ENCODE assay signal across 8 cellular contexts in genomic region chr2:43269074-43269572, GRCh38. TPM values are rescaled to one million over a fixed set of nuclear protein-coding genes. Genes with fewer than 3 reads are reported as not detected.
A peak's percentile ranks its signal among the peaks of the same experiment; 100 is the strongest.
DNase-seq lines count a peak whose midpoint lies in the region; ATAC-seq and TF ChIP-seq lines count a peak whose summit lies in the region.

No MANE protein-coding gene starts in this region.

- no peaks in the 10 kb centered on the region for H3K79me2 ChIP-seq in SK-N-SH (ENCODE audit: insufficient read depth)

- no peaks in the 10 kb centered on the region for H3K9me3 ChIP-seq in SK-N-SH
- no peaks in the 10 kb centered on the region for H3K9me3 ChIP-seq in gastroesophageal sphincter

- peak; percentile 98 for DNase-seq in ELR (ENCODE audit: low read depth)
- peak; percentile 77 for DNase-seq in SK-N-SH
- peak; percentile 98 for DNase-seq in posterior vena cava (ENCODE audit: low spot score)
- no peak for DNase-seq in NK-92 (lab: John Stamatoyannopoulos, UW; ENCODE audit: unreplicated experiment)
- no peak for DNase-seq in stimulated activated CD4-positive, alpha-beta T cell treated with anti-CD3 and anti-CD28 coated beads, Interleukin-4, amount 100 ng/mL, for 24 hours
- DNase-seq in NCI-H2081 treated with DMSO at 0.1 percent for 48 hours (lab: John Stamatoyannopoulos, UW) = no peak

- peaks cover 17% of the 10 kb centered on the region for H3F3A ChIP-seq in SK-N-SH (replicated peaks; ENCODE audit: insufficient read depth)

- H4K20me1 ChIP-seq in SK-N-SH (ENCODE audit: insufficient read depth) = no peaks in the 10 kb centered on the region

- TF ChIP-seq EP300 in SK-N-SH (IDR thresholded peaks at IDR 0.05; ENCODE audit: borderline replicate concordance in 1 of 2, low read depth in 1 of 2, low read length in 1 of 2) = peak; percentile 60 to 73; a peak in 2 of 4 replicates
- no peak for TF ChIP-seq EP300 in gastroesophageal sphincter (IDR thresholded peaks at IDR 0.05)

- H3K27me3 ChIP-seq in SK-N-SH (ENCODE audit: insufficient read depth) = no peaks in the 10 kb centered on the region
- no peaks in the 10 kb centered on the region for H3K27me3 ChIP-seq in gastroesophageal sphincter

- H3K36me3 ChIP-seq in SK-N-SH (replicated peaks in 1 of 2; ENCODE audit: control insufficient read depth in 1 of 2, insufficient read depth in 2 of 2, low read length in 1 of 2) = no peaks in the 10 kb centered on the region
- no peaks in the 10 kb centered on the region for H3K36me3 ChIP-seq in gastroesophageal sphincter

- intact Hi-C loops in posterior vena cava (cut with DNase I) = loop anchor here in 1 of 2 donors (10.0 kb wide), 1 partner anchor 196 kb away; no protein-coding TSS in a partner anchor

- ATAC-seq in gastroesophageal sphincter (peak; percentile 86), HG02623 (IDR thresholded peaks at IDR 0.05; ENCODE audit: unreplicated experiment) (no peak)

- peak overlapping the region; percentile 47 for H3K4me2 ChIP-seq in SK-N-SH

- H3K4me3 ChIP-seq in SK-N-SH (ENCODE audit: low read depth in 2 of 2, low read length in 1 of 2) (no peak overlapping the region), gastroesophageal sphincter (peak overlapping the region in 1 of 2 donors; percentile 16)

- 65% methylated on average over 11 of the region's 14 CpGs for WGBS in SK-N-SH (ENCODE audit: low lambda C conversion rate)
- 40 to 60% methylated on average over 1 to 5 of the region's 14 CpGs for WGBS in gastroesophageal sphincter (ENCODE audit: low coverage in 1 of 2), 2 donors

- H2AFZ ChIP-seq in SK-N-SH (ENCODE audit: low read depth) = no peak overlapping the region

- TF ChIP-seq CTCF in SK-N-SH (IDR thresholded peaks at IDR 0.05) = peak; percentile 38; the same call in 1 of the 2 replicates
- TF ChIP-seq CTCF in gastroesophageal sphincter (IDR thresholded peaks at IDR 0.05) = peak in 1 of 4 experiments; percentile 4

- H3K4me1 ChIP-seq in SK-N-SH (ENCODE audit: control insufficient read depth in 1 of 2, insufficient read depth in 2 of 2, low read depth in 1 of 2, low read length in 1 of 2) (peaks cover 31 to 73% of the 10 kb centered on the region in 2 experiments), gastroesophageal sphincter (peaks cover 6 to 81% (median 41%) of the 10 kb centered on the region in 3 donors)

- TF ChIP-seq POLR2A in gastroesophageal sphincter (IDR thresholded peaks at IDR 0.05) = no peak

- H3K27ac ChIP-seq in SK-N-SH (ENCODE audit: low read depth in 2 of 2, low read length in 1 of 2) (peak overlapping the region; percentile 54 to 99), gastroesophageal sphincter (peak overlapping the region; percentile 6 to 88 (median 82))

- no peaks in the 10 kb centered on the region for H3K9me2 ChIP-seq in SK-N-SH

- POLR2A ChIA-PET in SK-N-SH (lab: Yijun Ruan, JAX) = interaction anchor here (1.0 to 1.1 kb wide), 4 partner anchors 8 to 44 kb away, joined by 3 to 11 read pairs (median 4); no protein-coding TSS in a partner anchor

- CTCF ChIA-PET in SK-N-SH (lab: Yijun Ruan, JAX) = interaction anchor here (0.6 to 7.4 kb wide), 10 partner anchors 9 to 1387 kb away, joined by 3 to 61 read pairs (median 4); partner anchors contain the start of gene ZFP36L2

- peak; percentile 47 for TF ChIP-seq RAD21 in SK-N-SH (IDR thresholded peaks at IDR 0.05; ENCODE audit: low read length)

- 0 out of 2 replicates have a peak overlapping the region, but pooled peaks have one; percentile 11 for H3K9ac ChIP-seq in SK-N-SH

TF ChIP-seq in SK-N-SH, 30 proteins besides CTCF, POLR2A, EP300 and RAD21:
- TF ChIP-seq MEF2A (IDR thresholded peaks at IDR 0.05; ENCODE audit: borderline replicate concordance, low read depth) = no peak
- peak; percentile 37; the same call in 1 of the 2 replicates for TF ChIP-seq SMC3 (IDR thresholded peaks at IDR 0.05; ENCODE audit: low read depth, low read length)
- TF ChIP-seq GATA2 (CRISPR knock-in tag; IDR thresholded peaks at IDR 0.05) = peak; percentile 79
- TF ChIP-seq, protein P1, sequence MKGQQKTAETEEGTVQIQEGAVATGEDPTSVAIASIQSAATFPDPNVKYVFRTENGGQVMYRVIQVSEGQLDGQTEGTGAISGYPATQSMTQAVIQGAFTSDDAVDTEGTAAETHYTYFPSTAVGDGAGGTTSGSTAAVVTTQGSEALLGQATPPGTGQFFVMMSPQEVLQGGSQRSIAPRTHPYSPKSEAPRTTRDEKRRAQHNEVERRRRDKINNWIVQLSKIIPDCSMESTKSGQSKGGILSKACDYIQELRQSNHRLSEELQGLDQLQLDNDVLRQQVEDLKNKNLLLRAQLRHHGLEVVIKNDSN (IDR thresholded peaks at IDR 0.05; ENCODE audit: borderline replicate concordance, low read depth) = no peak
- peak; percentile 56; the same call in 1 of the 2 replicates for TF ChIP-seq RCOR1 (IDR thresholded peaks at IDR 0.05; ENCODE audit: low read length)
- peak; percentile 77 for TF ChIP-seq PBX3 (IDR thresholded peaks at IDR 0.05)
- peak; percentile 65; the same call in 1 of the 2 replicates for TF ChIP-seq POLR2AphosphoS5 (IDR thresholded peaks at IDR 0.05; ENCODE audit: low read depth, low read length)
- peak; percentile 66; the same call in 1 of the 2 replicates for TF ChIP-seq TEAD4 (IDR thresholded peaks at IDR 0.05; ENCODE audit: borderline replicate concordance, insufficient read depth)
- 0 out of 2 replicates have a peak, but pooled peaks have one; percentile 45 for TF ChIP-seq SIN3A (IDR thresholded peaks at IDR 0.05; ENCODE audit: borderline replicate concordance, low read depth, low read length)
- TF ChIP-seq MAX (IDR thresholded peaks at IDR 0.05; ENCODE audit: low read depth) = peak; percentile 82
- peak; percentile 65; the same call in 1 of the 2 replicates for TF ChIP-seq JUND (IDR thresholded peaks at IDR 0.05)
- peak; percentile 48; the same call in 1 of the 2 replicates for TF ChIP-seq FOXJ3 (CRISPR knock-in tag; IDR thresholded peaks at IDR 0.05)
- TF ChIP-seq FOSL2 (IDR thresholded peaks at IDR 0.05; ENCODE audit: borderline replicate concordance, low read depth) = peak; percentile 80
- peak; percentile 39 for TF ChIP-seq CHD2 (IDR thresholded peaks at IDR 0.05; ENCODE audit: low read length, partially characterized antibody)
- peak; percentile 97 for TF ChIP-seq TCF12 (IDR thresholded peaks at IDR 0.05)
- TF ChIP-seq ELF1 (IDR thresholded peaks at IDR 0.05) = no peak
- TF ChIP-seq, protein P2, sequence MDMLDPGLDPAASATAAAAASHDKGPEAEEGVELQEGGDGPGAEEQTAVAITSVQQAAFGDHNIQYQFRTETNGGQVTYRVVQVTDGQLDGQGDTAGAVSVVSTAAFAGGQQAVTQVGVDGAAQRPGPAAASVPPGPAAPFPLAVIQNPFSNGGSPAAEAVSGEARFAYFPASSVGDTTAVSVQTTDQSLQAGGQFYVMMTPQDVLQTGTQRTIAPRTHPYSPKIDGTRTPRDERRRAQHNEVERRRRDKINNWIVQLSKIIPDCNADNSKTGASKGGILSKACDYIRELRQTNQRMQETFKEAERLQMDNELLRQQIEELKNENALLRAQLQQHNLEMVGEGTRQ (IDR thresholded peaks at IDR 0.05; ENCODE audit: borderline replicate concordance, low read depth, low read length) = no peak
- TF ChIP-seq NFIC (IDR thresholded peaks at IDR 0.05; ENCODE audit: borderline replicate concordance) = peak; percentile 81
- peak; percentile 93 for TF ChIP-seq RXRA (IDR thresholded peaks at IDR 0.05; ENCODE audit: borderline replicate concordance, low read depth)
- no peak for TF ChIP-seq FOXM1 (IDR thresholded peaks at IDR 0.05; ENCODE audit: low read depth)
TF ChIP-seq in SK-N-SH: peak in this region for 15.

RNA-seq across cellular contexts. Expression of gene ZFP36L2, which starts 42.7 kb away (rescaled TPM):
- 12.5 and 18.4 TPM in 2 replicates for polyA plus RNA-seq in SK-N-SH (2012; rRNA removed)
- polyA plus RNA-seq in SK-N-SH (2012; cell fraction: cytosol; rRNA removed) = 22.0 and 22.2 TPM in 2 replicates
- 24.1 and 24.2 TPM in 2 replicates for polyA plus RNA-seq in SK-N-SH (2012; cell fraction: nucleus; rRNA removed)
- total RNA-seq in gastroesophageal sphincter = 10 to 100 TPM; 50.9 to 83.2 (median 73.4) TPM
- total RNA-seq in posterior vena cava = 100 to 1,000 TPM; 123 to 148 TPM

Comparison
In these comparisons a context has a peak if more than half of its experiments do, and no peak if none do; other contexts are left out.
1. DNase-seq: peak in ELR (single experiment), SK-N-SH (single experiment) and posterior vena cava (single experiment); none in NK-92 (single experiment), stimulated activated CD4-positive, alpha-beta T cell treated with anti-CD3 and anti-CD28 coated beads, Interleukin-4, amount 100 ng/mL, for 24 hours (single experiment) and NCI-H2081 treated with DMSO at 0.1 percent for 48 hours (single experiment).